In genomic region chr16:22937169-22937568, GRCh38 we compare ENCODE assay signal across 2 cellular contexts.
TF ChIP-seq lines count a peak whose summit lies in the region.

No MANE protein-coding gene starts in this region.

TF ChIP-seq in A549, 52 proteins besides CTCF, POLR2A, EP300 and RAD21 (continued from another document):
- no peak for TF ChIP-seq ESRRA (IDR thresholded peaks at IDR 0.05; ENCODE audit: borderline replicate concordance, low read length)
- TF ChIP-seq, protein P1, sequence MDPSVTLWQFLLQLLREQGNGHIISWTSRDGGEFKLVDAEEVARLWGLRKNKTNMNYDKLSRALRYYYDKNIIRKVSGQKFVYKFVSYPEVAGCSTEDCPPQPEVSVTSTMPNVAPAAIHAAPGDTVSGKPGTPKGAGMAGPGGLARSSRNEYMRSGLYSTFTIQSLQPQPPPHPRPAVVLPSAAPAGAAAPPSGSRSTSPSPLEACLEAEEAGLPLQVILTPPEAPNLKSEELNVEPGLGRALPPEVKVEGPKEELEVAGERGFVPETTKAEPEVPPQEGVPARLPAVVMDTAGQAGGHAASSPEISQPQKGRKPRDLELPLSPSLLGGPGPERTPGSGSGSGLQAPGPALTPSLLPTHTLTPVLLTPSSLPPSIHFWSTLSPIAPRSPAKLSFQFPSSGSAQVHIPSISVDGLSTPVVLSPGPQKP (IDR thresholded peaks at IDR 0.05; ENCODE audit: low read depth, low read length): no peak
- no peak for TF ChIP-seq FOXS1 (CRISPR knock-in tag; IDR thresholded peaks at IDR 0.05)
TF ChIP-seq in A549: peak in this region for 1.

TF ChIP-seq in K562, 482 proteins besides CTCF, POLR2A, EP300 and RAD21 (continued from another document):
- TF ChIP-seq TFE3 (CRISPR knock-in tag; IDR thresholded peaks at IDR 0.05) (no peak), ZBTB9 (CRISPR knock-in tag; IDR thresholded peaks at IDR 0.05) (no peak), NFRKB (IDR thresholded peaks at IDR 0.05; ENCODE audit: low read depth) (no peak), NFIC (IDR thresholded peaks at IDR 0.05) (no peak), JUND (IDR thresholded peaks at IDR 0.05; ENCODE audit: borderline replicate concordance, low read depth, low read length) (no peak), JUND (tag; IDR thresholded peaks at IDR 0.05; ENCODE audit: borderline replicate concordance, low read depth, low read length) (no peak), ATF1 (CRISPR knock-in tag; IDR thresholded peaks at IDR 0.05) (no peak), ATF1 (tag; IDR thresholded peaks at IDR 0.05) (no peak), CEBPG (CRISPR knock-in tag; IDR thresholded peaks at IDR 0.05) (no peak), CEBPG (tag; conservative IDR thresholded peaks at IDR 0.05 in 1 of 2, IDR thresholded peaks at IDR 0.05 in 1 of 2) (peak in 1 of 2 experiments; percentile 59; a peak in 2 of 4 replicates), XRCC3 (IDR thresholded peaks at IDR 0.05) (no peak), ZNF57 (CRISPR knock-in tag; IDR thresholded peaks at IDR 0.05) (no peak), CEBPB (tag; IDR thresholded peaks at IDR 0.05) (peak; percentile 81), ZNF76 (CRISPR knock-in tag; IDR thresholded peaks at IDR 0.05; ENCODE audit: borderline replicate concordance) (no peak), GTF2B (IDR thresholded peaks at IDR 0.05; ENCODE audit: extremely low read depth, insufficient read length) (no peak), EWSR1 (IDR thresholded peaks at IDR 0.05; ENCODE audit: borderline replicate concordance, low read depth, partially characterized antibody) (no peak), SETDB1 (IDR thresholded peaks at IDR 0.05; ENCODE audit: low read length) (no peak), FOXK1 (CRISPR knock-in tag; IDR thresholded peaks at IDR 0.05; ENCODE audit: borderline replicate concordance) (no peak), DDX20 (tag; IDR thresholded peaks at IDR 0.05; ENCODE audit: low read depth) (no peak)
